ENCODE assay signal across 1 cellular context in genomic region chr2:208033701-208034502, GRCh38.
TF ChIP-seq lines count a peak whose summit lies in the region.

No MANE protein-coding gene starts in this region.

TF ChIP-seq in HEK293, 187 proteins besides CTCF, POLR2A, EP300 and RAD21 (continued from another document):
- TF ChIP-seq ZNF629 (tag by site-specific recombination; IDR thresholded peaks at IDR 0.05) (peak; percentile 34; the same call in 1 of the 2 replicates), GLIS2 (tag by site-specific recombination; IDR thresholded peaks at IDR 0.05) (peak; percentile 40; the same call in 1 of the 2 replicates), ZNF692 (tag by site-specific recombination; IDR thresholded peaks at IDR 0.05) (no peak), ZNF366 (tag by site-specific recombination; conservative IDR thresholded peaks at IDR 0.05) (no peak), ELK4 (IDR thresholded peaks at IDR 0.05; ENCODE audit: borderline replicate concordance, low read depth, low read length) (no peak), ZNF488 (tag by site-specific recombination; IDR thresholded peaks at IDR 0.05) (no peak), ZNF394 (tag by site-specific recombination; IDR thresholded peaks at IDR 0.05; ENCODE audit: borderline replicate concordance) (no peak), TRIM28 (IDR thresholded peaks at IDR 0.05; ENCODE audit: borderline replicate concordance, low read length) (peak; percentile 89), ZNF23 (tag by site-specific recombination; IDR thresholded peaks at IDR 0.05; ENCODE audit: borderline replicate concordance) (no peak), EGR2 (tag by site-specific recombination; IDR thresholded peaks at IDR 0.05; ENCODE audit: low read depth) (no peak), SETDB1 (IDR thresholded peaks at IDR 0.05; ENCODE audit: insufficient read length, low read length) (peak; percentile 99), ZNF19 (tag by site-specific recombination; IDR thresholded peaks at IDR 0.05; ENCODE audit: low read depth) (no peak), ZNF830 (tag by site-specific recombination; IDR thresholded peaks at IDR 0.05; ENCODE audit: low read depth) (no peak)
